Comparison of ENCODE assay signal across 24 cellular contexts in genomic region chr9:114784721-114785253, GRCh38. TPM values are rescaled to one million over a fixed set of nuclear protein-coding genes. Genes with fewer than 3 reads are reported as not detected.
"Had no signal": no experiment of that assay in that cellular context is flagged by ENCODE, and none has a peak within 500 bp of the region (broad histone marks: within the 10 kb centered on the region; RNA-seq: fewer than 3 reads in every experiment).

No MANE protein-coding gene starts in this region.

- H3K36me3 Mint-ChIP-seq: naive thymus-derived CD8-positive, alpha-beta T cell; neural progenitor cell; T-cell had no signal

- H3K4me1 ChIP-seq: heart right ventricle, left ventricle myocardium inferior, parathyroid adenoma, psoas muscle had no signal

- H3K9me3 Mint-ChIP-seq: activated T-cell treated with anti-CD3 and anti-CD28 coated beads, Interleukin-2, amount 50 U/mL, for 72 hours; naive thymus-derived CD8-positive, alpha-beta T cell; neural progenitor cell had no signal

- H3K9ac ChIP-seq: neural progenitor cell, parathyroid adenoma had no signal

- H3K79me2 ChIP-seq: parathyroid adenoma had no signal

- H3K27me3 Mint-ChIP-seq: activated CD4-positive, alpha-beta T cell treated with anti-CD3 and anti-CD28 coated beads for 36 hours; activated naive CD8-positive, alpha-beta T cell; naive thymus-derived CD8-positive, alpha-beta T cell had no signal

- DNase-seq: activated CD4-positive, alpha-beta T cell treated with anti-CD3 and anti-CD28 coated beads for 36 hours; activated CD4-positive, CD25-positive, alpha-beta regulatory T cell; activated CD8-positive, alpha-beta T cell treated with anti-CD3 and anti-CD28 coated beads, Interleukin-2, amount 10 ng/mL, durations not matched to agents 7 days and 5 days; activated naive CD4-positive, alpha-beta T cell; activated T-cell treated with anti-CD3 and anti-CD28 coated beads for 4 hours; activated T-cell treated with anti-CD3 and anti-CD28 coated beads, Interleukin-2, amount 50 U/mL, for 72 hours; amniotic stem cell; brain microvascular endothelial cell; cortex of kidney; foreskin keratinocyte; heart right ventricle; left ventricle myocardium inferior; naive thymus-derived CD8-positive, alpha-beta T cell; occipital lobe; psoas muscle; sigmoid colon; stimulated activated CD4-positive, alpha-beta T cell treated with anti-CD3 and anti-CD28 coated beads, Interleukin-2, amount 100 ng/mL, for 24 hours; stimulated activated naive CD4-positive, alpha-beta T cell treated with Interleukin-2 at 50 U/mL for 16 hours; T-cell had no signal

- H3K36me3 ChIP-seq: brain microvascular endothelial cell, heart right ventricle, left ventricle myocardium inferior, neural progenitor cell, sigmoid colon, tibial nerve had no signal

- H3K4me3 ChIP-seq: heart right ventricle, left ventricle myocardium inferior, neural progenitor cell, psoas muscle, sigmoid colon, smooth muscle cell, tibial nerve had no signal

- H3K27ac ChIP-seq: brain microvascular endothelial cell, foreskin keratinocyte, heart right ventricle, left ventricle myocardium inferior, neural progenitor cell, parathyroid adenoma, psoas muscle, sigmoid colon, tibial nerve had no signal

- H3K4me2 ChIP-seq: neural progenitor cell, smooth muscle cell had no signal

- H3K27me3 ChIP-seq: brain microvascular endothelial cell, foreskin keratinocyte, neural progenitor cell, sigmoid colon, tibial nerve had no signal

- H3K4me1 Mint-ChIP-seq: activated CD4-positive, alpha-beta T cell treated with anti-CD3 and anti-CD28 coated beads for 36 hours had no signal

- H2AFZ ChIP-seq: neural progenitor cell, parathyroid adenoma had no signal

- H3K27ac Mint-ChIP-seq: activated CD4-positive, alpha-beta T cell treated with anti-CD3 and anti-CD28 coated beads for 36 hours; activated CD8-positive, alpha-beta T cell treated with anti-CD3 and anti-CD28 coated beads, Interleukin-2, amount 10 ng/mL, durations not matched to agents 7 days and 5 days; activated naive CD8-positive, alpha-beta T cell; activated T-cell treated with anti-CD3 and anti-CD28 coated beads, Interleukin-2, amount 50 U/mL, for 72 hours; naive thymus-derived CD8-positive, alpha-beta T cell; neural progenitor cell; T-cell had no signal

- H3K9me3 ChIP-seq: heart right ventricle, left ventricle myocardium inferior, psoas muscle, sigmoid colon, tibial nerve had no signal

- H3K4me3 Mint-ChIP-seq: activated CD4-positive, alpha-beta T cell treated with anti-CD3 and anti-CD28 coated beads for 36 hours; activated CD8-positive, alpha-beta T cell treated with anti-CD3 and anti-CD28 coated beads, Interleukin-2, amount 10 ng/mL, durations not matched to agents 7 days and 5 days; activated naive CD8-positive, alpha-beta T cell; activated T-cell treated with anti-CD3 and anti-CD28 coated beads, Interleukin-2, amount 50 U/mL, for 72 hours; naive thymus-derived CD8-positive, alpha-beta T cell; neural progenitor cell; T-cell had no signal

- ATAC-seq: activated CD4-positive, alpha-beta T cell treated with anti-CD3 and anti-CD28 coated beads for 36 hours; activated CD8-positive, alpha-beta T cell treated with anti-CD3 and anti-CD28 coated beads, Interleukin-2, amount 10 ng/mL, durations not matched to agents 7 days and 5 days; activated T-cell treated with anti-CD3 and anti-CD28 coated beads, Interleukin-2, amount 50 U/mL, for 72 hours; foreskin keratinocyte; heart right ventricle; naive thymus-derived CD8-positive, alpha-beta T cell; psoas muscle; T-cell had no signal

RNA-seq across cellular contexts. Expression of gene TNFSF15, which starts 21.1 kb away (rescaled TPM):
- total RNA-seq: naive thymus-derived CD8-positive, alpha-beta T cell had no signal
- polyA plus RNA-seq: naive thymus-derived CD8-positive, alpha-beta T cell had no signal
